12 cellular contexts compared by ENCODE assay signal in genomic region chr6:149433405-149433804, GRCh38. TPM values are rescaled to one million over a fixed set of nuclear protein-coding genes. Genes with fewer than 3 reads are reported as not detected.
DNase-seq lines count a peak whose midpoint lies in the region; ATAC-seq and TF ChIP-seq lines count a peak whose summit lies in the region.
"Had no signal": no experiment of that assay in that cellular context is flagged by ENCODE, and none has a peak within 500 bp of the region (broad histone marks: within the 10 kb centered on the region; RNA-seq: fewer than 3 reads in every experiment).

No MANE protein-coding gene starts in this region.

- H3K9ac ChIP-seq in adipocyte (ENCODE audit: low read length) (peak overlapping the region; percentile 6), rectal smooth muscle tissue (ENCODE audit: low read length) (peak overlapping the region; percentile 28)

- H3K27ac Mint-ChIP-seq in activated CD8-positive, alpha-beta memory T cell treated with anti-CD3 and anti-CD28 coated beads, Interleukin-2, amount 10 ng/mL, durations not matched to agents 7 days and 5 days = no peak overlapping the region
- no peak overlapping the region for H3K27ac Mint-ChIP-seq in endothelial cell (ENCODE audit: unreplicated experiment)
- H3K27ac Mint-ChIP-seq: CD4-positive, alpha-beta T cell had no signal

- TF ChIP-seq CTCF in endothelial cell (IDR thresholded peaks at IDR 0.05; ENCODE audit: unreplicated experiment) = no peak

- H3K27me3 ChIP-seq in adipocyte (replicated peaks; ENCODE audit: control insufficient read depth, insufficient read depth, low read length) (peaks cover 4% of the 10 kb centered on the region), rectal smooth muscle tissue (ENCODE audit: control insufficient read depth, insufficient read depth, low read length) (no peaks in the 10 kb centered on the region)

- H3K4me1 ChIP-seq in adipocyte (ENCODE audit: control insufficient read depth, insufficient read depth, low read length) = peaks cover 26% of the 10 kb centered on the region
- H3K4me1 ChIP-seq in rectal smooth muscle tissue (ENCODE audit: control insufficient read depth, insufficient read depth, low read length) = no peaks in the 10 kb centered on the region
- H3K4me1 ChIP-seq: Caco-2 had no signal

- H3K9me3 ChIP-seq in adipocyte (ENCODE audit: control insufficient read depth, low read length) = no peaks in the 10 kb centered on the region
- H3K9me3 ChIP-seq: Caco-2 had no signal

- no peaks in the 10 kb centered on the region for H3K27me3 Mint-ChIP-seq in activated CD8-positive, alpha-beta memory T cell treated with anti-CD3 and anti-CD28 coated beads, Interleukin-2, amount 10 ng/mL, durations not matched to agents 7 days and 5 days
- H3K27me3 Mint-ChIP-seq in endothelial cell (ENCODE audit: unreplicated experiment) = peaks cover 1% of the 10 kb centered on the region
- H3K27me3 Mint-ChIP-seq: CD4-positive, alpha-beta T cell had no signal

- H3K4me3 Mint-ChIP-seq in activated CD8-positive, alpha-beta memory T cell treated with anti-CD3 and anti-CD28 coated beads, Interleukin-2, amount 10 ng/mL, durations not matched to agents 7 days and 5 days = no peak overlapping the region
- no peak overlapping the region for H3K4me3 Mint-ChIP-seq in endothelial cell (ENCODE audit: unreplicated experiment)
- H3K4me3 Mint-ChIP-seq: CD4-positive, alpha-beta T cell; GM23338 had no signal

- no peak for ATAC-seq in activated CD8-positive, alpha-beta memory T cell treated with anti-CD3 and anti-CD28 coated beads, Interleukin-2, amount 10 ng/mL, durations not matched to agents 7 days and 5 days
- ATAC-seq: GM23338, HCT116 had no signal

- peaks cover 25% of the 10 kb centered on the region for H3K4me1 Mint-ChIP-seq in activated CD8-positive, alpha-beta memory T cell treated with anti-CD3 and anti-CD28 coated beads, Interleukin-2, amount 10 ng/mL, durations not matched to agents 7 days and 5 days
- H3K4me1 Mint-ChIP-seq in endothelial cell (ENCODE audit: unreplicated experiment) = peaks cover 1% of the 10 kb centered on the region
- H3K4me1 Mint-ChIP-seq: GM23338 had no signal

- no peak overlapping the region for H3K4me3 ChIP-seq in adipocyte (ENCODE audit: low read length)
- no peak overlapping the region for H3K4me3 ChIP-seq in rectal smooth muscle tissue (ENCODE audit: low read length)
- H3K4me3 ChIP-seq: GM23338 had no signal

- no peaks in the 10 kb centered on the region for H3K36me3 ChIP-seq in adipocyte (ENCODE audit: control insufficient read depth, insufficient read depth, low read length, severe bottlenecking)
- H3K36me3 ChIP-seq in rectal smooth muscle tissue (ENCODE audit: control insufficient read depth, insufficient read depth, low read length) = no peaks in the 10 kb centered on the region

- CTCF ChIA-PET in activated CD8-positive, alpha-beta memory T cell treated with anti-CD3 and anti-CD28 coated beads, Interleukin-2, amount 10 ng/mL, durations not matched to agents 7 days and 5 days (lab: Charles Lee) = interaction anchor here (0.6 to 9.5 kb wide), 8 partner anchors 13 to 405 kb away, joined by 3 to 172 read pairs (median 30); no protein-coding TSS in a partner anchor

- no peak overlapping the region for H3K27ac ChIP-seq in rectal smooth muscle tissue (ENCODE audit: low read depth, low read length)
- H3K27ac ChIP-seq: C4-2B had no signal

- H3K9me3 Mint-ChIP-seq in activated CD8-positive, alpha-beta memory T cell treated with anti-CD3 and anti-CD28 coated beads, Interleukin-2, amount 10 ng/mL, durations not matched to agents 7 days and 5 days (ENCODE audit: low read depth) = no peaks in the 10 kb centered on the region
- no peaks in the 10 kb centered on the region for H3K9me3 Mint-ChIP-seq in endothelial cell (ENCODE audit: unreplicated experiment)
- H3K9me3 Mint-ChIP-seq: CD4-positive, alpha-beta T cell; GM23338 had no signal

- peaks cover 2% of the 10 kb centered on the region for H3K36me3 Mint-ChIP-seq in activated CD8-positive, alpha-beta memory T cell treated with anti-CD3 and anti-CD28 coated beads, Interleukin-2, amount 10 ng/mL, durations not matched to agents 7 days and 5 days
- no peaks in the 10 kb centered on the region for H3K36me3 Mint-ChIP-seq in endothelial cell (ENCODE audit: low read depth, unreplicated experiment)

- peak; percentile 43 for DNase-seq in activated CD8-positive, alpha-beta memory T cell treated with anti-CD3 and anti-CD28 coated beads for 24 hours
- DNase-seq in activated CD8-positive, alpha-beta memory T cell treated with anti-CD3 and anti-CD28 coated beads, Interleukin-2, amount 10 ng/mL, durations not matched to agents 7 days and 5 days = no peak
- no peak for DNase-seq in adipocyte (ENCODE audit: low read depth)
- no peak for DNase-seq in endothelial cell (ENCODE audit: low spot score)
- DNase-seq in occipital lobe (lab: John Stamatoyannopoulos, UW) = no peak
- DNase-seq: Caco-2; CD4-positive, alpha-beta T cell; H7 had no signal

RNA-seq across cellular contexts. Expression of gene SUMO4, which starts 33.3 kb away (rescaled TPM):
- 10 to 100 TPM in 1 of 2 experiments, 1 to 10 TPM in 1; 7.4 to 10.6 TPM for total RNA-seq in activated CD8-positive, alpha-beta memory T cell treated with anti-CD3 and anti-CD28 coated beads, Interleukin-2, amount 10 ng/mL, durations not matched to agents 7 days and 5 days
- total RNA-seq in endothelial cell (ENCODE audit: unreplicated experiment) = 4.8 TPM
- total RNA-seq in occipital lobe = 7.3 TPM

RNA-seq across cellular contexts. Expression of gene ZC3H12D, which starts 51.4 kb away (rescaled TPM):
- total RNA-seq in activated CD8-positive, alpha-beta memory T cell treated with anti-CD3 and anti-CD28 coated beads, Interleukin-2, amount 10 ng/mL, durations not matched to agents 7 days and 5 days = 10 to 100 TPM; 25.3 to 37.5 TPM
- total RNA-seq in endothelial cell (ENCODE audit: unreplicated experiment) (0.72 TPM), occipital lobe (1.1 TPM)

Comparison
In these comparisons a context has a peak if more than half of its experiments do, and no peak if none do; other contexts are left out.
1. RNA of gene ZC3H12D, which starts 51.4 kb away (total RNA-seq): 25.3 to 37.5 TPM in activated CD8-positive, alpha-beta memory T cell treated with anti-CD3 and anti-CD28 coated beads, Interleukin-2, amount 10 ng/mL, durations not matched to agents 7 days and 5 days; 1.1 TPM in occipital lobe (single experiment) and 0.72 TPM in endothelial cell (single experiment); every median in the first group is over 10 times any median in the second.